ENCODE assay signal across 1 cellular context in the genomic region with DNA sequence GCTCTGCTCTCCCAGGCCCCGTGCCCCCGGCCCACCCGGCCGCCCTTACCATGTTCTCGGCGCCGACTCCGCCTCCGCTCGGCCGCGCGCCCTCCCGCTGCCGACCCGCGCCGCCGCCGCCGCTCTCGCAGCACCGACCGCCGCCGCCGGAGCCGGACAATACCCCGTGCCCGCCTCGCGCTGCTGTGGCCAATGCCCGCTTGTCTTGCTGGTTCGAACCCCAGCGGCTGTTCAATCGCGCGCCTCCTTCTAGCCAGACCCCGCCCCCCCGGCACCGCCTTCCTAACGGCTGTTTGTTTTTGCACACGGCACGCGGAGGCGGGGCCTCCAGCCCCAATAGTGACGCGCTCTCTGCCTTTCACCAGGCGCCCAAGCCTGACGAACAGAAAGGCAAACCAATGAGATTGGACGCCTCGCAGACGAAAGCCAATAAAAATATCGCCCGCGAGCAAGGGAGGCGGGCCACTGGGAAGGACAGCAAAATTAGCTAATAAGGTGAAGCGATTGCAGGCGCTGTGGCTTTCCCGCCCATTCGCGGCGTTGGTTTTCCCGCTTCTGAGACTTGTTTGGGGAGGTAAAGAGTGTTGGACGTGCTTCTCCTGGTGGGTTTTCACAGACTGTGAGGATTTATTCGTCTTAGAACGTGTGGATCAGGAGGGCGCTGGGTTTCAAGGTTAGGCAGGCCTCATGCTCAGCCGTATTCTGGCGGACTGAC.
TF ChIP-seq lines count a peak whose summit lies in the region.

Gene H2AZ2 (minus strand): TSS at position 168 of the 715 bp plus-strand sequence. CDS start 116 bp downstream, at position 52.

TF ChIP-seq in GM12878, 131 proteins besides CTCF, POLR2A, EP300 and RAD21 (continued from another document):
- TF ChIP-seq, protein P1, sequence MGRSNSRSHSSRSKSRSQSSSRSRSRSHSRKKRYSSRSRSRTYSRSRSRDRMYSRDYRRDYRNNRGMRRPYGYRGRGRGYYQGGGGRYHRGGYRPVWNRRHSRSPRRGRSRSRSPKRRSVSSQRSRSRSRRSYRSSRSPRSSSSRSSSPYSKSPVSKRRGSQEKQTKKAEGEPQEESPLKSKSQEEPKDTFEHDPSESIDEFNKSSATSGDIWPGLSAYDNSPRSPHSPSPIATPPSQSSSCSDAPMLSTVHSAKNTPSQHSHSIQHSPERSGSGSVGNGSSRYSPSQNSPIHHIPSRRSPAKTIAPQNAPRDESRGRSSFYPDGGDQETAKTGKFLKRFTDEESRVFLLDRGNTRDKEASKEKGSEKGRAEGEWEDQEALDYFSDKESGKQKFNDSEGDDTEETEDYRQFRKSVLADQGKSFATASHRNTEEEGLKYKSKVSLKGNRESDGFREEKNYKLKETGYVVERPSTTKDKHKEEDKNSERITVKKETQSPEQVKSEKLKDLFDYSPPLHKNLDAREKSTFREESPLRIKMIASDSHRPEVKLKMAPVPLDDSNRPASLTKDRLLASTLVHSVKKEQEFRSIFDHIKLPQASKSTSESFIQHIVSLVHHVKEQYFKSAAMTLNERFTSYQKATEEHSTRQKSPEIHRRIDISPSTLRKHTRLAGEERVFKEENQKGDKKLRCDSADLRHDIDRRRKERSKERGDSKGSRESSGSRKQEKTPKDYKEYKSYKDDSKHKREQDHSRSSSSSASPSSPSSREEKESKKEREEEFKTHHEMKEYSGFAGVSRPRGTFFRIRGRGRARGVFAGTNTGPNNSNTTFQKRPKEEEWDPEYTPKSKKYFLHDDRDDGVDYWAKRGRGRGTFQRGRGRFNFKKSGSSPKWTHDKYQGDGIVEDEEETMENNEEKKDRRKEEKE (IDR thresholded peaks at IDR 0.05) = no peak
- TF ChIP-seq CEBPB (IDR thresholded peaks at IDR 0.05; ENCODE audit: borderline replicate concordance in 1 of 2, low read depth in 2 of 2, low read length in 2 of 2) = no peak
- no peak for TF ChIP-seq ZBTB11 (CRISPR knock-in tag; IDR thresholded peaks at IDR 0.05)
- TF ChIP-seq RB1 (IDR thresholded peaks at IDR 0.05; ENCODE audit: borderline replicate concordance) = peak; percentile 99
- no peak for TF ChIP-seq RBBP5 (conservative IDR thresholded peaks at IDR 0.05)
- peak; percentile 56 for TF ChIP-seq MXI1 (IDR thresholded peaks at IDR 0.05; ENCODE audit: low read depth, low read length)
- TF ChIP-seq RCOR1 (conservative IDR thresholded peaks at IDR 0.05; ENCODE audit: low read depth, low read length) = no peak
- peak; percentile 63 for TF ChIP-seq NBN (IDR thresholded peaks at IDR 0.05)
- TF ChIP-seq, protein P2, sequence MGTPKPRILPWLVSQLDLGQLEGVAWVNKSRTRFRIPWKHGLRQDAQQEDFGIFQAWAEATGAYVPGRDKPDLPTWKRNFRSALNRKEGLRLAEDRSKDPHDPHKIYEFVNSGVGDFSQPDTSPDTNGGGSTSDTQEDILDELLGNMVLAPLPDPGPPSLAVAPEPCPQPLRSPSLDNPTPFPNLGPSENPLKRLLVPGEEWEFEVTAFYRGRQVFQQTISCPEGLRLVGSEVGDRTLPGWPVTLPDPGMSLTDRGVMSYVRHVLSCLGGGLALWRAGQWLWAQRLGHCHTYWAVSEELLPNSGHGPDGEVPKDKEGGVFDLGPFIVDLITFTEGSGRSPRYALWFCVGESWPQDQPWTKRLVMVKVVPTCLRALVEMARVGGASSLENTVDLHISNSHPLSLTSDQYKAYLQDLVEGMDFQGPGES (IDR thresholded peaks at IDR 0.05) = peak; percentile 99
- 0 out of 2 replicates have a peak, but pooled peaks have one; percentile 15 for TF ChIP-seq HDGF (IDR thresholded peaks at IDR 0.05)
- TF ChIP-seq POLR2AphosphoS2 (IDR thresholded peaks at IDR 0.05; ENCODE audit: low read depth, low read length) = peak; percentile 76; the same call in 1 of the 2 replicates
- TF ChIP-seq, protein P3, sequence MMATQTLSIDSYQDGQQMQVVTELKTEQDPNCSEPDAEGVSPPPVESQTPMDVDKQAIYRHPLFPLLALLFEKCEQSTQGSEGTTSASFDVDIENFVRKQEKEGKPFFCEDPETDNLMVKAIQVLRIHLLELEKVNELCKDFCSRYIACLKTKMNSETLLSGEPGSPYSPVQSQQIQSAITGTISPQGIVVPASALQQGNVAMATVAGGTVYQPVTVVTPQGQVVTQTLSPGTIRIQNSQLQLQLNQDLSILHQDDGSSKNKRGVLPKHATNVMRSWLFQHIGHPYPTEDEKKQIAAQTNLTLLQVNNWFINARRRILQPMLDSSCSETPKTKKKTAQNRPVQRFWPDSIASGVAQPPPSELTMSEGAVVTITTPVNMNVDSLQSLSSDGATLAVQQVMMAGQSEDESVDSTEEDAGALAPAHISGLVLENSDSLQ (IDR thresholded peaks at IDR 0.05) = peak; percentile 100
- peak; percentile 97 for TF ChIP-seq NFYA (IDR thresholded peaks at IDR 0.05; ENCODE audit: borderline replicate concordance, low read depth, low read length)
- peak; percentile 42 for TF ChIP-seq USF1 (IDR thresholded peaks at IDR 0.05; ENCODE audit: borderline replicate concordance, extremely low read length, insufficient read depth, low read depth, low read length)
- TF ChIP-seq DPF2 (IDR thresholded peaks at IDR 0.05) = peak; percentile 99
- 0 out of 2 replicates have a peak, but pooled peaks have one; percentile 7 for TF ChIP-seq TCF3 (IDR thresholded peaks at IDR 0.05; ENCODE audit: borderline replicate concordance, insufficient read depth, low read depth, low read length)
- peak; percentile 97 for TF ChIP-seq FOS (IDR thresholded peaks at IDR 0.05; ENCODE audit: borderline replicate concordance, extremely low read depth, insufficient read length)
- TF ChIP-seq TAF1 (IDR thresholded peaks at IDR 0.05; ENCODE audit: borderline replicate concordance, low read depth, low read length) = peak; percentile 66
- TF ChIP-seq ZNF207 (IDR thresholded peaks at IDR 0.05; ENCODE audit: borderline replicate concordance) = 0 out of 2 replicates have a peak, but pooled peaks have one; percentile 46
- TF ChIP-seq, protein P4, sequence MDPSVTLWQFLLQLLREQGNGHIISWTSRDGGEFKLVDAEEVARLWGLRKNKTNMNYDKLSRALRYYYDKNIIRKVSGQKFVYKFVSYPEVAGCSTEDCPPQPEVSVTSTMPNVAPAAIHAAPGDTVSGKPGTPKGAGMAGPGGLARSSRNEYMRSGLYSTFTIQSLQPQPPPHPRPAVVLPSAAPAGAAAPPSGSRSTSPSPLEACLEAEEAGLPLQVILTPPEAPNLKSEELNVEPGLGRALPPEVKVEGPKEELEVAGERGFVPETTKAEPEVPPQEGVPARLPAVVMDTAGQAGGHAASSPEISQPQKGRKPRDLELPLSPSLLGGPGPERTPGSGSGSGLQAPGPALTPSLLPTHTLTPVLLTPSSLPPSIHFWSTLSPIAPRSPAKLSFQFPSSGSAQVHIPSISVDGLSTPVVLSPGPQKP (IDR thresholded peaks at IDR 0.05; ENCODE audit: low read depth, low read length) = peak; percentile 63
- TF ChIP-seq CREB1 (IDR thresholded peaks at IDR 0.05; ENCODE audit: low read depth) = peak; percentile 93
- peak; percentile 1; the same call in 1 of the 2 replicates for TF ChIP-seq CHD1 (IDR thresholded peaks at IDR 0.05; ENCODE audit: low read depth, low read length)
- TF ChIP-seq ATF2 (IDR thresholded peaks at IDR 0.05; ENCODE audit: low read length) = no peak
